ENCODE assay signal across 22 cellular contexts in the genomic region with DNA sequence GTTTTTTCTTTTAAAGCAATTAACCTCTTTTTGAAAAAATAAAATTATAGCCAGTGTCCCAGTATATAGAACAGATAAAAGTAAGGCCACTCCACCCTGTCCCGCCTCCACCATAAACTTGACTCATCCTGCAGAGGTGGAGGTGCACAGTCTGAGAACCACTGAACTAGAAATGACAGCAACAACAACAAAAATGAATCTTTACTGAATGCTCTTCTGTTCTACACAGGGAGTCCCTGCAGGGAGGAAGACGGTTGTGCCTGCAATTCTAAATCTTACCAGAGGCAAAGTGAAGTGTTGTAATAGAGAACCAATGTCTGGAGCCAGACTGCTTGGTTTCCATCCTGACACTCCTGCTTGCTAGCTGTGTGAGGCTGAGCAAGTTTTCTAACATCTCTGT.
DNase-seq lines count a peak whose midpoint lies in the region; ATAC-seq, FAIRE-seq and TF ChIP-seq lines count a peak whose summit lies in the region.
"Had no signal": no experiment of that assay in that cellular context is flagged by ENCODE, and none has a peak within 500 bp of the region (broad histone marks: within the 10 kb centered on the region; RNA-seq: fewer than 3 reads in every experiment).

No MANE protein-coding gene starts in this region.

- H3K4me3 ChIP-seq in HepG2 (replicated peaks in 1 of 3; ENCODE audit: insufficient read depth in 1 of 3, low read depth in 2 of 3, low read length in 3 of 3) (no peak overlapping the region), right lobe of liver (no peak overlapping the region), astrocyte of the spinal cord (ENCODE audit: low read depth, low read length) (no peak overlapping the region)
- H3K4me3 ChIP-seq: A549, psoas muscle had no signal

- TF ChIP-seq POLR2A in HepG2 (IDR thresholded peaks at IDR 0.05; ENCODE audit: insufficient read depth in 1 of 2, low read depth in 2 of 2, low read length in 2 of 2) (no peak), right lobe of liver (IDR thresholded peaks at IDR 0.05) (no peak), H54 (IDR thresholded peaks at IDR 0.05; ENCODE audit: low read depth, low read length) (no peak)

- peaks cover 20% of the 10 kb centered on the region for H3K4me1 ChIP-seq in HepG2 (ENCODE audit: insufficient read depth, low read length)
- no peaks in the 10 kb centered on the region for H3K4me1 ChIP-seq in right lobe of liver
- H3K4me1 ChIP-seq: A549, BE2C, Caco-2, psoas muscle had no signal

- no peaks in the 10 kb centered on the region for H3K27me3 ChIP-seq in HepG2 (ENCODE audit: control insufficient read depth in 1 of 2, insufficient read depth in 2 of 2, low read length in 2 of 2)
- H3K27me3 ChIP-seq in right lobe of liver, result no peaks in the 10 kb centered on the region
- H3K27me3 ChIP-seq: BE2C, neutrophil had no signal

- H3K36me3 ChIP-seq in HepG2 (replicated peaks in 1 of 2; ENCODE audit: control insufficient read depth in 1 of 2, insufficient read depth in 2 of 2, low read length in 2 of 2), result no peaks in the 10 kb centered on the region
- no peaks in the 10 kb centered on the region for H3K36me3 ChIP-seq in right lobe of liver
- H3K36me3 ChIP-seq: BE2C, neutrophil had no signal

- ATAC-seq in HepG2, result peak; percentile 43; the same call in 2 of the 3 replicates
- no peak for ATAC-seq in right lobe of liver
- no peak for ATAC-seq in HG02885 (IDR thresholded peaks at IDR 0.05; ENCODE audit: poor library complexity, unreplicated experiment)
- ATAC-seq: psoas muscle had no signal

- POLR2A ChIA-PET in HepG2 (lab: Yijun Ruan, JAX), result no interaction called here

- BruUV-seq in HepG2 (replicated peaks; lab: Mats Ljungman, UMichigan), result no TSS peak

- CTCF ChIA-PET in HepG2 (lab: Yijun Ruan, JAX; ENCODE audit: low intra/inter-chr PET ratio, low total read pairs), result no interaction called here

- H3K4me2 ChIP-seq in HepG2 (ENCODE audit: low read depth, low read length), result no peak overlapping the region
- H3K4me2 ChIP-seq: A549 had no signal

- intact Hi-C loops in HepG2 (cut with micrococcal nuclease; ENCODE audit: unreplicated experiment) (no loop called here), right lobe of liver (cut with DNase I) (no loop called here)

- no peak overlapping the region for H3K9ac ChIP-seq in HepG2 (ENCODE audit: insufficient read depth, low read depth, low read length)

- no peak overlapping the region for H3K27ac ChIP-seq in HepG2 (ENCODE audit: extremely low read length, insufficient read depth, low read length)
- no peak overlapping the region for H3K27ac ChIP-seq in right lobe of liver
- H3K27ac ChIP-seq: A549, neutrophil, psoas muscle had no signal

- H2AFZ ChIP-seq in HepG2 (ENCODE audit: low read length), result no peak overlapping the region

- FAIRE-seq in HepG2 (lab: Jason Lieb, UNC), result no peak
- no peak for FAIRE-seq in H54 (lab: Jason Lieb, UNC)
- FAIRE-seq: A549 had no signal

- TF ChIP-seq RAD21 in HepG2 (CRISPR knock-in tag; IDR thresholded peaks at IDR 0.05), result no peak

- TF ChIP-seq CTCF in HepG2 (CRISPR knock-in tag; IDR thresholded peaks at IDR 0.05), result no peak
- no peak for TF ChIP-seq CTCF in right lobe of liver (IDR thresholded peaks at IDR 0.05)
- peak; percentile 3 for TF ChIP-seq CTCF in astrocyte of the spinal cord (IDR thresholded peaks at IDR 0.05; ENCODE audit: low read depth, low read length)

- no peaks in the 10 kb centered on the region for H3K79me2 ChIP-seq in HepG2 (ENCODE audit: insufficient read depth, low read length)

- in situ Hi-C loops in HepG2 (cut with HindIII; ENCODE audit: extremely low pct_ligation_motif_present, low pct_unique_long_range_greater_than_20kb), result no loop called here
- in situ Hi-C loops in astrocyte of the spinal cord (cut with HindIII; ENCODE audit: low sequenced_read_pairs), result no loop called here

- DNase-seq in HepG2 (ENCODE audit: low spot score), result no peak
- no peak for DNase-seq in right lobe of liver
- DNase-seq in astrocyte of the spinal cord (ENCODE audit: low read depth, low spot score), result no peak
- DNase-seq in kidney tubule cell (ENCODE audit: low spot score), result peak; percentile 9
- no peak for DNase-seq in activated naive CD4-positive, alpha-beta T cell (lab: John Stamatoyannopoulos, UW)
- DNase-seq in NCI-H1048 (lab: John Stamatoyannopoulos, UW), result no peak
- DNase-seq in H54 (ENCODE audit: insufficient read length, low spot score), result no peak
- DNase-seq: activated CD4-positive, alpha-beta T cell treated with anti-CD3 and anti-CD28 coated beads for 48 hours; activated naive CD4-positive, alpha-beta T cell treated with anti-CD3 and anti-CD28 coated beads, Interleukin-2, amount 50 U/mL, for 16 hours; activated T-cell treated with anti-CD3 and anti-CD28 coated beads, Interleukin-2, amount 50 U/mL, for 72 hours; amygdala; BE2C; Caco-2; DMS79; GF-D8; NK-92 treated with Interleukin-12 subunit alpha and Interleukin-12 subunit beta, amount 100 ng/mL, for 24 hours; psoas muscle; stimulated activated CD4-positive, alpha-beta T cell treated with anti-CD3 and anti-CD28 coated beads, Interleukin-1b, Interleukin-23, amount 100 ng/mL, for 48 hours; trophoblast cell had no signal

- WGBS in HepG2 (ENCODE audit: low lambda C conversion rate), result 92% methylated on average over 2 of the region's 2 CpGs
- WGBS in right lobe of liver (ENCODE audit: insufficient coverage, low coverage, low lambda C conversion rate, missing lambda C conversion rate), result 88% methylated on average over 2 of the region's 2 CpGs

- H4K20me1 ChIP-seq in HepG2 (ENCODE audit: insufficient read depth, low read length), result no peaks in the 10 kb centered on the region

- no peaks in the 10 kb centered on the region for H3K9me3 ChIP-seq in HepG2 (ENCODE audit: low read length)
- no peaks in the 10 kb centered on the region for H3K9me3 ChIP-seq in right lobe of liver
- H3K9me3 ChIP-seq: A549, BE2C, Caco-2, neutrophil, psoas muscle had no signal

- TF ChIP-seq EP300 in HepG2 (IDR thresholded peaks at IDR 0.05; ENCODE audit: low read depth in 2 of 2, low read length in 2 of 2) (no peak), HepG2 (CRISPR knock-in tag; IDR thresholded peaks at IDR 0.05; ENCODE audit: borderline replicate concordance) (no peak)

TF ChIP-seq in HepG2, 621 proteins besides CTCF, POLR2A, EP300 and RAD21:
- TF ChIP-seq, protein P1, sequence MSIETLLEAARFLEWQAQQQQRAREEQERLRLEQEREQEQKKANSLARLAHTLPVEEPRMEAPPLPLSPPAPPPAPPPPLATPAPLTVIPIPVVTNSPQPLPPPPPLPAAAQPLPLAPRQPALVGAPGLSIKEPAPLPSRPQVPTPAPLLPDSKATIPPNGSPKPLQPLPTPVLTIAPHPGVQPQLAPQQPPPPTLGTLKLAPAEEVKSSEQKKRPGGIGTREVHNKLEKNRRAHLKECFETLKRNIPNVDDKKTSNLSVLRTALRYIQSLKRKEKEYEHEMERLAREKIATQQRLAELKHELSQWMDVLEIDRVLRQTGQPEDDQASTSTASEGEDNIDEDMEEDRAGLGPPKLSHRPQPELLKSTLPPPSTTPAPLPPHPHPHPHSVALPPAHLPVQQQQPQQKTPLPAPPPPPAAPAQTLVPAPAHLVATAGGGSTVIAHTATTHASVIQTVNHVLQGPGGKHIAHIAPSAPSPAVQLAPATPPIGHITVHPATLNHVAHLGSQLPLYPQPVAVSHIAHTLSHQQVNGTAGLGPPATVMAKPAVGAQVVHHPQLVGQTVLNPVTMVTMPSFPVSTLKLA (IDR thresholded peaks at IDR 0.05), result no peak
- TF ChIP-seq MAFK (conservative IDR thresholded peaks at IDR 0.05 in 1 of 2, IDR thresholded peaks at IDR 0.05 in 1 of 2; ENCODE audit: low read length in 2 of 2) (no peak), ZMYM4 (CRISPR knock-in tag; IDR thresholded peaks at IDR 0.05) (no peak), ZNF33B (CRISPR knock-in tag; IDR thresholded peaks at IDR 0.05) (no peak), ZNF775 (CRISPR knock-in tag; IDR thresholded peaks at IDR 0.05; ENCODE audit: borderline replicate concordance) (no peak), ZNF7 (CRISPR knock-in tag; IDR thresholded peaks at IDR 0.05) (no peak), CBX5 (CRISPR knock-in tag; IDR thresholded peaks at IDR 0.05; ENCODE audit: borderline replicate concordance) (no peak), ZSCAN12 (CRISPR knock-in tag; IDR thresholded peaks at IDR 0.05) (no peak), ZNF724P (CRISPR knock-in tag; IDR thresholded peaks at IDR 0.05; ENCODE audit: borderline replicate concordance) (no peak), RFX3 (CRISPR knock-in tag; IDR thresholded peaks at IDR 0.05) (no peak), ZNF138 (CRISPR knock-in tag; IDR thresholded peaks at IDR 0.05; ENCODE audit: low read depth) (no peak), BHLHE40 (IDR thresholded peaks at IDR 0.05; ENCODE audit: low read length) (no peak), PRMT3 (CRISPR knock-in tag; IDR thresholded peaks at IDR 0.05; ENCODE audit: borderline replicate concordance, low read depth) (no peak)
- TF ChIP-seq, protein P2, sequence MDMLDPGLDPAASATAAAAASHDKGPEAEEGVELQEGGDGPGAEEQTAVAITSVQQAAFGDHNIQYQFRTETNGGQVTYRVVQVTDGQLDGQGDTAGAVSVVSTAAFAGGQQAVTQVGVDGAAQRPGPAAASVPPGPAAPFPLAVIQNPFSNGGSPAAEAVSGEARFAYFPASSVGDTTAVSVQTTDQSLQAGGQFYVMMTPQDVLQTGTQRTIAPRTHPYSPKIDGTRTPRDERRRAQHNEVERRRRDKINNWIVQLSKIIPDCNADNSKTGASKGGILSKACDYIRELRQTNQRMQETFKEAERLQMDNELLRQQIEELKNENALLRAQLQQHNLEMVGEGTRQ (IDR thresholded peaks at IDR 0.05; ENCODE audit: low read depth, low read length), result no peak
- TF ChIP-seq, protein P2 (CRISPR knock-in tag; IDR thresholded peaks at IDR 0.05; ENCODE audit: borderline replicate concordance), result no peak
- TF ChIP-seq, protein P3, sequence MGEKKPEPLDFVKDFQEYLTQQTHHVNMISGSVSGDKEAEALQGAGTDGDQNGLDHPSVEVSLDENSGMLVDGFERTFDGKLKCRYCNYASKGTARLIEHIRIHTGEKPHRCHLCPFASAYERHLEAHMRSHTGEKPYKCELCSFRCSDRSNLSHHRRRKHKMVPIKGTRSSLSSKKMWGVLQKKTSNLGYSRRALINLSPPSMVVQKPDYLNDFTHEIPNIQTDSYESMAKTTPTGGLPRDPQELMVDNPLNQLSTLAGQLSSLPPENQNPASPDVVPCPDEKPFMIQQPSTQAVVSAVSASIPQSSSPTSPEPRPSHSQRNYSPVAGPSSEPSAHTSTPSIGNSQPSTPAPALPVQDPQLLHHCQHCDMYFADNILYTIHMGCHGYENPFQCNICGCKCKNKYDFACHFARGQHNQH (CRISPR knock-in tag; IDR thresholded peaks at IDR 0.05), result no peak
